11 cellular contexts compared by ENCODE assay signal in the genomic region with DNA sequence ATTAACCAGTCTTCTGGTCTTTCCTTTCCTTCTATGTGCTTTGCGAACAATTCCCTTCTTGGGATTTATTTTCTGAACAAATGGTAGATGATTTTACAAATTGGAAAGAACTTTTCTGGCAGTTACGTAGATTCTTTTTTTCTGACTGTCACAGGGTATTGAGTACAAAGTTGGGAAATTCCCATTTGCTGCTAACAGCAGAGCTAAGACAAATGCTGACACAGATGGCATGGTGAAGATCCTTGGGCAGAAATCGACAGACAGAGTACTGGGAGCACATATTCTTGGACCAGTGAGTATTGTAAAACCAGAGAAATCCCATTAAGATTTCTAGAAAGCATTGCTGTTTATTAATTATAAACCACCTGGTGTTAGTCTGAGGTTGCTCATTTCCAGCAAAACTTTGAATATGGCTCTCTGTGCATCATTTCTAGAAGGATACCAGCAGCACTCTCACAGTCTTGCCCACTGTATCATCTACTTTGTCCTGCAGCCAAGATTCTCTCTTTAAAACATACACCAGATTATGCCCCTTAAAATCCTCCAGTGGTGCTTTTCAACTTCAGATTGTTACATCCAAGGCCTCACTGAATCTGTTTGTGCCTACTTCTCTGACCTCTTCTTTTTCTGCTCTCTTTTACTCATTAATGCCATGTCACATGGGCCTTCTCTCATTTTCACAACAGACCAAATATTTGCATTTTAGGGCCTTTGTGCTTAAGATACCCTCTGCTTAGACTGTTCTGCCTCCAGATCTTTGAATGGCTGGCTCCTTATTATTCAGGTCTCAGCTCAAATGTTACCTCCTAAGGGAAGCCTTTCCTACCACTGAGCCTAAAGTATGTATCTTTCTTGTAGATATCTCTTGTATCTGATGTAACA. TPM values are rescaled to one million over a fixed set of nuclear protein-coding genes. Genes with fewer than 3 reads are reported as not detected.
A peak's percentile ranks its signal among the peaks of the same experiment; 100 is the strongest.
DNase-seq lines count a peak whose midpoint lies in the region; ATAC-seq and TF ChIP-seq lines count a peak whose summit lies in the region.
"Had no signal": no experiment of that assay in that cellular context is flagged by ENCODE, and none has a peak within 500 bp of the region (broad histone marks: within the 10 kb centered on the region; RNA-seq: fewer than 3 reads in every experiment).

No MANE protein-coding gene starts in this region.

- H3K27me3 ChIP-seq in right atrium auricular region: no peaks in the 10 kb centered on the region
- no peaks in the 10 kb centered on the region for H3K27me3 ChIP-seq in smooth muscle cell (ENCODE audit: low read depth)

- DNase-seq in Right ventricle myocardium inferior (ENCODE audit: missing footprints) (no peak), right atrium auricular region (ENCODE audit: low spot score) (no peak), NCI-H2029 (lab: John Stamatoyannopoulos, UW) (no peak), smooth muscle cell (lab: John Stamatoyannopoulos, UW; ENCODE audit: unreplicated experiment) (no peak), DMS153 treated with DMSO at 0.1 percent for 48 hours (lab: John Stamatoyannopoulos, UW; ENCODE audit: unreplicated experiment) (no peak), foreskin fibroblast (no peak)
- DNase-seq: T-helper 2 cell had no signal

- intact Hi-C loops in Right ventricle myocardium inferior (cut with DNase I): no loop called here

- peaks cover 28% of the 10 kb centered on the region for H4K20me1 ChIP-seq in smooth muscle cell (ENCODE audit: low read depth)

- no peaks in the 10 kb centered on the region for H3K9me3 ChIP-seq in right atrium auricular region
- no peaks in the 10 kb centered on the region for H3K9me3 ChIP-seq in smooth muscle cell (replicated peaks; ENCODE audit: low read depth)

- H3K27ac ChIP-seq in right atrium auricular region (no peak overlapping the region), smooth muscle cell (ENCODE audit: low read depth) (no peak overlapping the region)
- H3K27ac ChIP-seq: skin epidermis had no signal

- no peak overlapping the region for H2AFZ ChIP-seq in smooth muscle cell (ENCODE audit: low read depth)

- no peak overlapping the region for H3K4me2 ChIP-seq in smooth muscle cell

- H3K9ac ChIP-seq in smooth muscle cell (ENCODE audit: low read depth): no peak overlapping the region

- H3K4me1 ChIP-seq in right atrium auricular region (peaks cover 0 to 6% of the 10 kb centered on the region in 2 donors), smooth muscle cell (ENCODE audit: low read depth) (no peaks in the 10 kb centered on the region)

- 96% methylated on average over 3 of the region's 3 CpGs for WGBS in smooth muscle cell (ENCODE audit: low lambda C conversion rate)

- TF ChIP-seq CTCF in right atrium auricular region (IDR thresholded peaks at IDR 0.05) (no peak), smooth muscle cell (IDR thresholded peaks at IDR 0.05; ENCODE audit: borderline replicate concordance, insufficient read depth, poor library complexity, severe bottlenecking) (no peak), foreskin fibroblast (IDR thresholded peaks at IDR 0.05; ENCODE audit: low read depth, low read length) (no peak)

- H3K79me2 ChIP-seq in smooth muscle cell (ENCODE audit: low read depth): peaks cover 13% of the 10 kb centered on the region

- H3F3A ChIP-seq in smooth muscle cell (ENCODE audit: low read depth): peaks cover 29% of the 10 kb centered on the region

- H3K4me3 ChIP-seq in right atrium auricular region: no peak overlapping the region
- H3K4me3 ChIP-seq in smooth muscle cell: no peak overlapping the region
- no peak overlapping the region for H3K4me3 ChIP-seq in foreskin fibroblast (ENCODE audit: low read depth in 1 of 2, low read length in 2 of 2)
- H3K4me3 ChIP-seq: skin epidermis had no signal

- ATAC-seq in Right ventricle myocardium inferior (peak; percentile 71), HG02678 (IDR thresholded peaks at IDR 0.05; ENCODE audit: unreplicated experiment) (peak; percentile 78), HG03565 (IDR thresholded peaks at IDR 0.05; ENCODE audit: unreplicated experiment) (peak; percentile 63)
- ATAC-seq: stimulated activated effector memory CD8-positive, alpha-beta T cell treated with anti-CD3 and anti-CD28 coated beads, Interleukin-12 subunit alpha, Interleukin-12 subunit beta, amount 100 ng/mL, for 72 hours had no signal

- H3K36me3 ChIP-seq in right atrium auricular region (peaks cover 67% of the 10 kb centered on the region), smooth muscle cell (ENCODE audit: low read depth) (peaks cover 24% of the 10 kb centered on the region)

RNA-seq across cellular contexts. Expression of a gene that starts 27.0 kb away (rescaled TPM):
- total RNA-seq in Right ventricle myocardium inferior (288 TPM), right atrium auricular region (100 to 1,000 TPM in 1 of 2 donors, 10 to 100 TPM in 1; 52.9 to 153 TPM), smooth muscle cell (165 and 172 TPM in 2 replicates)
- polyA plus RNA-seq in smooth muscle cell: 51.4 and 71.4 TPM in 2 replicates
